ENCODE assay signal across 8 cellular contexts in genomic region chr18:61582205-61582710, GRCh38.
DNase-seq lines count a peak whose midpoint lies in the region; ATAC-seq and TF ChIP-seq lines count a peak whose summit lies in the region.

No MANE protein-coding gene starts in this region.

- POLR2A ChIA-PET in CD8-positive, alpha-beta T cell (lab: Charles Lee): no interaction called here

- no peak overlapping the region for H3K23ac ChIP-seq in trophoblast cell (ENCODE audit: low read length)

- peaks cover 8% of the 10 kb centered on the region for H3K4me1 ChIP-seq in CD8-positive, alpha-beta T cell (ENCODE audit: insufficient read depth, low read length)
- H3K4me1 ChIP-seq in RWPE2 (ENCODE audit: insufficient read depth, poor library complexity, severe bottlenecking) (no peaks in the 10 kb centered on the region), trophoblast cell (ENCODE audit: control insufficient read depth in 1 of 2, insufficient read depth in 2 of 2, low read length in 2 of 2) (peaks cover 0 to 4% of the 10 kb centered on the region in 2 experiments)

- H3K4me3 Mint-ChIP-seq in CD8-positive, alpha-beta T cell: no peak overlapping the region

- CTCF ChIA-PET in CD8-positive, alpha-beta T cell (lab: Charles Lee): interaction anchor here (0.6 to 6.7 kb wide), 13 partner anchors 9 to 558 kb away, joined by 3 to 44 read pairs (median 5); no protein-coding TSS in a partner anchor

- peak overlapping the region; percentile 83 for H3K4me2 ChIP-seq in trophoblast cell (ENCODE audit: low read length)

- no peak overlapping the region for H4K8ac ChIP-seq in trophoblast cell (ENCODE audit: low read depth, low read length)

- no peaks in the 10 kb centered on the region for H3K36me3 Mint-ChIP-seq in CD8-positive, alpha-beta T cell

- no peak overlapping the region for H3K27ac Mint-ChIP-seq in CD8-positive, alpha-beta T cell

- H3K79me2 ChIP-seq in trophoblast cell (ENCODE audit: control insufficient read depth, insufficient read depth, low read length, poor library complexity): no peaks in the 10 kb centered on the region

- H3K4me3 ChIP-seq in CD8-positive, alpha-beta T cell (ENCODE audit: low read depth, low read length): no peak overlapping the region
- H3K4me3 ChIP-seq in RWPE2 (ENCODE audit: severe bottlenecking) (no peak overlapping the region), trophoblast cell (ENCODE audit: low read depth, low read length) (peak overlapping the region; percentile 26)

- H3K79me1 ChIP-seq in trophoblast cell (ENCODE audit: low read length): no peaks in the 10 kb centered on the region

- H3K18ac ChIP-seq in trophoblast cell (ENCODE audit: low read length): no peak overlapping the region

- DNase-seq in CD8-positive, alpha-beta T cell: no peak
- DNase-seq in RWPE2 (ENCODE audit: low spot score) (no peak), Right ventricle myocardium superior (peak; percentile 66), trophoblast cell (no peak), GM19238 (ENCODE audit: insufficient read length, low spot score) (no peak), NCI-H1105 treated with DMSO at 0.1 percent for 48 hours (lab: John Stamatoyannopoulos, UW) (no peak)

- intact Hi-C loops in CD8-positive, alpha-beta T cell (cut with DNase I, micrococcal nuclease): loop anchor here (1.0 to 5.0 kb wide), 3 partner anchors 311 to 1595 kb away; partner anchors contain the start of gene RNF152 (in 1 of the 2)
- intact Hi-C loops in Right ventricle myocardium superior (cut with DNase I): loop anchor here (10.0 kb wide), 1 partner anchor 313 kb away; the partner anchor contains the start of gene RNF152

- H3K36me3 ChIP-seq in CD8-positive, alpha-beta T cell (ENCODE audit: insufficient read depth, low read length): no peaks in the 10 kb centered on the region
- no peaks in the 10 kb centered on the region for H3K36me3 ChIP-seq in RWPE2 (ENCODE audit: low read depth)
- no peaks in the 10 kb centered on the region for H3K36me3 ChIP-seq in trophoblast cell (ENCODE audit: control insufficient read depth in 1 of 2, insufficient read depth in 2 of 2, low read length in 2 of 2)

- no peak overlapping the region for H3K14ac ChIP-seq in trophoblast cell (ENCODE audit: low read length)

- peaks cover 7% of the 10 kb centered on the region for H3K4me1 Mint-ChIP-seq in CD8-positive, alpha-beta T cell (ENCODE audit: low read depth)

- H4K91ac ChIP-seq in trophoblast cell (ENCODE audit: low read depth, low read length): peak overlapping the region; percentile 45

- H3K9ac ChIP-seq in trophoblast cell (ENCODE audit: low read length): peak overlapping the region; percentile 18

- no peak overlapping the region for H2BK5ac ChIP-seq in trophoblast cell (ENCODE audit: low read depth, low read length, poor library complexity)

- WGBS in trophoblast cell (ENCODE audit: extremely low coverage, insufficient coverage, insufficient read length): no CpG with 5 or more reads among the region's 15 CpGs

- no peak overlapping the region for H3K4ac ChIP-seq in trophoblast cell (ENCODE audit: low read depth, low read length)

- H4K12ac ChIP-seq in trophoblast cell (ENCODE audit: low read depth, low read length): no peak overlapping the region

- peak overlapping the region; percentile 56 for H2AFZ ChIP-seq in trophoblast cell (ENCODE audit: insufficient read depth, low read length, poor library complexity)

- no peak overlapping the region for H2BK12ac ChIP-seq in trophoblast cell (ENCODE audit: low read length)

- H2AK5ac ChIP-seq in trophoblast cell (ENCODE audit: low read length): no peak overlapping the region

- ATAC-seq in CD8-positive, alpha-beta T cell: no peak
- ATAC-seq in RWPE2 (ENCODE audit: low read depth) (no peak), Right ventricle myocardium superior (ENCODE audit: poor library complexity) (peak; percentile 76), HG03039 (IDR thresholded peaks at IDR 0.05; ENCODE audit: unreplicated experiment) (no peak), GM21360 (IDR thresholded peaks at IDR 0.05; ENCODE audit: unreplicated experiment) (no peak)

- H3K27ac ChIP-seq in CD8-positive, alpha-beta T cell (ENCODE audit: low read depth, low read length): no peak overlapping the region
- H3K27ac ChIP-seq in RWPE2 (ENCODE audit: poor library complexity, severe bottlenecking) (no peak overlapping the region), trophoblast cell (ENCODE audit: low read depth, low read length) (no peak overlapping the region)

- peak; percentile 48 for TF ChIP-seq CTCF in CD8-positive, alpha-beta T cell (IDR thresholded peaks at IDR 0.05)
- peak; percentile 82 for TF ChIP-seq CTCF in RWPE2 (IDR thresholded peaks at IDR 0.05; ENCODE audit: poor library complexity, severe bottlenecking)

- peaks cover 32% of the 10 kb centered on the region for H3K27me3 Mint-ChIP-seq in CD8-positive, alpha-beta T cell (ENCODE audit: low read depth)

- no peaks in the 10 kb centered on the region for H3K9me3 ChIP-seq in CD8-positive, alpha-beta T cell (ENCODE audit: low read length)
- H3K9me3 ChIP-seq in RWPE2 (ENCODE audit: severe bottlenecking) (no peaks in the 10 kb centered on the region), trophoblast cell (ENCODE audit: insufficient read depth, low read depth, low read length) (no peaks in the 10 kb centered on the region)

- no peak overlapping the region for H2BK120ac ChIP-seq in trophoblast cell (ENCODE audit: insufficient read depth, low read length, poor library complexity)

- no peaks in the 10 kb centered on the region for H3K27me3 ChIP-seq in CD8-positive, alpha-beta T cell (ENCODE audit: insufficient read depth, low read length)
- H3K27me3 ChIP-seq in RWPE2 (ENCODE audit: insufficient read depth, poor library complexity, severe bottlenecking): no peaks in the 10 kb centered on the region
- no peaks in the 10 kb centered on the region for H3K27me3 ChIP-seq in trophoblast cell (ENCODE audit: insufficient read depth, low read length)

- H3K9me3 Mint-ChIP-seq in CD8-positive, alpha-beta T cell: no peaks in the 10 kb centered on the region
